In the genomic region with DNA sequence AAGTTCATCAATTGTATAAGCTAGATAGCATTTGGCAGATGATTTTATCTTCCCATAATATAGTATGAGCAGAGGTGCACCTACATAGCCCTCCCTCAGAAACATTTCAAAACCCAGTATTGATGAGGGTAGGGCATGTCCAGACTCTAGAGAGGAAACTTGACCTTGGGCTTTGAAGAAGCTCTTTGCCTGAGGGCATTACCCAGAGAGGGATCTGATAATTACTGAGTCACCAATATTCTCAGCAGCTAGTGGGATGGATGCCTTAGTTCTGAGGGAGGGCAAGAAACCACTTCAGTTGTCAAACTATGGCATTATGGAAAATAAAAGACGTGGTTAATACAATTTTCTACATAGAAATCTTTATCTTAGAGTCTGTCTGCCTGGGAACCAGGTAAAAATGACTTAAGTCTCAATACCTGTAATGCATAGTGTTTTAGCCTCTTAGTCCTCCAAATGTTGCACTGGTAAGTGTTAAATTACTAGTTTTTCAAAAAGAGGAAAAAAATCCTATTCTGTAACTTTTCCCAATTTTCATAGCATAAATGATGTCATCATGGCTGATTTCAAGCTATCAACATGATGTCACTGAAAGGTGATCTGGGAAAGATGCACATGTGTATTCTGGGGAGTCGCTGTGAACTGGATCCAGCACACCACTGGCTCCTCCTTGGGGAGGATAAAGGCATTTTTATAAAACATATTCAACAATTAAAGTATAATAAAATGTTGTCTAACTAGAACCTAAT, we compare ENCODE assay signal across 15 cellular contexts.
DNase-seq lines count a peak whose midpoint lies in the region; ATAC-seq, FAIRE-seq and TF ChIP-seq lines count a peak whose summit lies in the region.
"Had no signal": no experiment of that assay in that cellular context is flagged by ENCODE, and none has a peak within 500 bp of the region (broad histone marks: within the 10 kb centered on the region; RNA-seq: fewer than 3 reads in every experiment).

No MANE protein-coding gene starts in this region.

- H3K27ac ChIP-seq in VCaP, result no peak overlapping the region
- H3K27ac ChIP-seq: BLaER1 treated with 17β-estradiol and CSF1 and Interleukin-3, amounts not matched to agents 10 nM and 100 nM; KMS-11 had no signal

- no peak for FAIRE-seq in HTR-8/SVneo (lab: Jason Lieb, UNC)
- FAIRE-seq: H1 had no signal

- TF ChIP-seq CTCF in VCaP (conservative IDR thresholded peaks at IDR 0.05), result 0 out of 2 replicates have a peak, but pooled peaks have one; percentile 7

- ATAC-seq in HG03354 (IDR thresholded peaks at IDR 0.05; ENCODE audit: poor library complexity, severe bottlenecking, unreplicated experiment) (no peak), HG03097 (IDR thresholded peaks at IDR 0.05; ENCODE audit: low FRiP score, unreplicated experiment) (no peak)
- ATAC-seq: CD8-positive, alpha-beta T cell had no signal

- peak; percentile 4 for DNase-seq in EH (ENCODE audit: low read depth)
- peak; percentile 8 for DNase-seq in ELR (ENCODE audit: low read depth)
- DNase-seq in HTR-8/SVneo (ENCODE audit: insufficient read length, low spot score), result peak; percentile 0
- DNase-seq in pons (ENCODE audit: low spot score), result no peak
- DNase-seq: Calu3; CD8-positive, alpha-beta T cell; DND-41; GF-D8; H9 had no signal
